11 cellular contexts compared by ENCODE assay signal in genomic region chr2:70965506-70965905, GRCh38. TPM values are rescaled to one million over a fixed set of nuclear protein-coding genes. Genes with fewer than 3 reads are reported as not detected.
DNase-seq lines count a peak whose midpoint lies in the region; ATAC-seq and TF ChIP-seq lines count a peak whose summit lies in the region.
"Had no signal": no experiment of that assay in that cellular context is flagged by ENCODE, and none has a peak within 500 bp of the region (broad histone marks: within the 10 kb centered on the region; RNA-seq: fewer than 3 reads in every experiment).

No MANE protein-coding gene starts in this region.

- peaks cover 53% of the 10 kb centered on the region for H3K27me3 Mint-ChIP-seq in activated naive CD8-positive, alpha-beta T cell treated with anti-CD3 and anti-CD28 coated beads, Interleukin-2, amount 10 ng/mL, durations not matched to agents 7 days and 5 days

- no peaks in the 10 kb centered on the region for H3K36me3 ChIP-seq in testis (ENCODE audit: low read depth, missing control alignments)

- POLR2A ChIA-PET in activated naive CD8-positive, alpha-beta T cell treated with anti-CD3 and anti-CD28 coated beads, Interleukin-2, amount 10 ng/mL, durations not matched to agents 7 days and 5 days (lab: Charles Lee), result interaction anchor here (0.7 to 1.3 kb wide), 2 partner anchors 12 to 19 kb away, joined by 3 to 6 read pairs; no protein-coding TSS in a partner anchor

- peak overlapping the region; percentile 20 to 57 for H3K4me3 ChIP-seq in testis

- no peaks in the 10 kb centered on the region for H3K36me3 Mint-ChIP-seq in activated naive CD8-positive, alpha-beta T cell treated with anti-CD3 and anti-CD28 coated beads, Interleukin-2, amount 10 ng/mL, durations not matched to agents 7 days and 5 days

- no peak for ATAC-seq in activated naive CD8-positive, alpha-beta T cell treated with anti-CD3 and anti-CD28 coated beads, Interleukin-2, amount 10 ng/mL, durations not matched to agents 7 days and 5 days (ENCODE audit: low read depth)
- no peak for ATAC-seq in left lobe of liver
- no peak for ATAC-seq in GM18517 (IDR thresholded peaks at IDR 0.05; ENCODE audit: unreplicated experiment)

- no peaks in the 10 kb centered on the region for H3K9me3 Mint-ChIP-seq in activated naive CD8-positive, alpha-beta T cell treated with anti-CD3 and anti-CD28 coated beads, Interleukin-2, amount 10 ng/mL, durations not matched to agents 7 days and 5 days

- H3K9me3 ChIP-seq in testis, result no peaks in the 10 kb centered on the region

- DNase-seq in activated T-cell treated with anti-CD3 and anti-CD28 coated beads, Interleukin-2, amount 50 U/mL, for 1 hour, result peak; percentile 11
- DNase-seq in activated T-cell treated with anti-CD3 and anti-CD28 coated beads for 4 hours, result no peak
- no peak for DNase-seq in activated naive CD8-positive, alpha-beta T cell treated with anti-CD3 and anti-CD28 coated beads, Interleukin-2, amount 10 ng/mL, durations not matched to agents 7 days and 5 days
- DNase-seq in left lobe of liver (ENCODE audit: low spot score), result peak; percentile 19
- peak; percentile 13 for DNase-seq in testis
- no peak for DNase-seq in DMS153 (lab: John Stamatoyannopoulos, UW)
- DNase-seq in RKO (ENCODE audit: low spot score), result no peak

- H3K4me1 ChIP-seq in testis, result peaks cover 6% of the 10 kb centered on the region

- TF ChIP-seq POLR2A in testis (IDR thresholded peaks at IDR 0.05), result no peak

- H3K27me3 ChIP-seq in testis, result no peaks in the 10 kb centered on the region

- peak overlapping the region; percentile 86 for H3K4me3 Mint-ChIP-seq in activated naive CD8-positive, alpha-beta T cell treated with anti-CD3 and anti-CD28 coated beads, Interleukin-2, amount 10 ng/mL, durations not matched to agents 7 days and 5 days

- H3K27ac Mint-ChIP-seq in activated naive CD8-positive, alpha-beta T cell treated with anti-CD3 and anti-CD28 coated beads, Interleukin-2, amount 10 ng/mL, durations not matched to agents 7 days and 5 days, result no peak overlapping the region

- 30 to 57% methylated on average over 14 of the region's 14 CpGs for WGBS in testis, 2 donors

- TF ChIP-seq CTCF in testis (IDR thresholded peaks at IDR 0.05), result no peak

- H3K4me1 Mint-ChIP-seq in activated naive CD8-positive, alpha-beta T cell treated with anti-CD3 and anti-CD28 coated beads, Interleukin-2, amount 10 ng/mL, durations not matched to agents 7 days and 5 days, result peaks cover 5% of the 10 kb centered on the region

- H3K27ac ChIP-seq in testis, result no peak overlapping the region

- intact Hi-C loops in testis (cut with DNase I; ENCODE audit: low total_unique reads), result no loop called here

RNA-seq across cellular contexts. Expression of gene ANKRD53, which starts 12.9 kb away (rescaled TPM):
- under 1 TPM; 0.28 to 0.33 TPM for total RNA-seq in activated naive CD8-positive, alpha-beta T cell treated with anti-CD3 and anti-CD28 coated beads, Interleukin-2, amount 10 ng/mL, durations not matched to agents 7 days and 5 days
- total RNA-seq in left lobe of liver (0.35 TPM), testis (10 to 100 TPM; 10.6 to 36.3 TPM)
- 52.2 TPM for polyA plus RNA-seq in testis (ENCODE audit: insufficient read depth, low read depth, low replicate concordance)
- total RNA-seq: H7; NCI-H460; T-helper 2 cell treated with Interferon-gamma antibody and Interleukin-4, amounts not matched to agents 100 ng/mL and 5 ng/mL, for 36 hours had no signal

RNA-seq across cellular contexts. Expression of gene TEX261, which starts 29.2 kb away (rescaled TPM):
- 10 to 100 TPM; 51.7 to 55.5 TPM for total RNA-seq in activated naive CD8-positive, alpha-beta T cell treated with anti-CD3 and anti-CD28 coated beads, Interleukin-2, amount 10 ng/mL, durations not matched to agents 7 days and 5 days
- total RNA-seq in left lobe of liver, result 36.4 TPM
- 10 to 100 TPM; 39.0 to 40.7 TPM for total RNA-seq in testis
- polyA plus RNA-seq in testis (ENCODE audit: insufficient read depth, low read depth, low replicate concordance), result 133 TPM

RNA-seq across cellular contexts. Expression of gene ATP6V1B1, which starts 29.8 kb away (rescaled TPM):
- total RNA-seq in activated naive CD8-positive, alpha-beta T cell treated with anti-CD3 and anti-CD28 coated beads, Interleukin-2, amount 10 ng/mL, durations not matched to agents 7 days and 5 days, result not detected
- total RNA-seq in left lobe of liver (not detected), testis (1 to 10 TPM; 1.7 to 2.9 TPM)
- not detected for polyA plus RNA-seq in testis (ENCODE audit: insufficient read depth, low read depth, low replicate concordance)
- total RNA-seq: T-helper 2 cell treated with Interferon-gamma antibody and Interleukin-4, amounts not matched to agents 100 ng/mL and 5 ng/mL, for 36 hours had no signal

Comparison
In these comparisons a context has a peak if more than half of its experiments do, and no peak if none do; other contexts are left out.
1. DNase-seq: peak in activated T-cell treated with anti-CD3 and anti-CD28 coated beads, Interleukin-2, amount 50 U/mL, for 1 hour (single experiment), left lobe of liver (single experiment) and testis (single experiment); none in activated T-cell treated with anti-CD3 and anti-CD28 coated beads for 4 hours (single experiment), activated naive CD8-positive, alpha-beta T cell treated with anti-CD3 and anti-CD28 coated beads, Interleukin-2, amount 10 ng/mL, durations not matched to agents 7 days and 5 days (single experiment), DMS153 (single experiment) and RKO (single experiment).